11 cellular contexts compared by ENCODE assay signal in genomic region chr11:119337581-119338317, GRCh38. TPM values are rescaled to one million over a fixed set of nuclear protein-coding genes. Genes with fewer than 3 reads are reported as not detected.
DNase-seq lines count a peak whose midpoint lies in the region; ATAC-seq and TF ChIP-seq lines count a peak whose summit lies in the region.
"Had no signal": no experiment of that assay in that cellular context is flagged by ENCODE, and none has a peak within 500 bp of the region (broad histone marks: within the 10 kb centered on the region; RNA-seq: fewer than 3 reads in every experiment).

No MANE protein-coding gene starts in this region.

- H3K27me3 Mint-ChIP-seq in activated CD8-positive, alpha-beta T cell treated with anti-CD3 and anti-CD28 coated beads for 36 hours: peaks cover 24% of the 10 kb centered on the region

- peaks cover 8% of the 10 kb centered on the region for H3K36me3 ChIP-seq in muscle layer of colon (ENCODE audit: insufficient read depth, low read length)

- H3K27ac Mint-ChIP-seq in activated CD8-positive, alpha-beta T cell treated with anti-CD3 and anti-CD28 coated beads for 36 hours: no peak overlapping the region
- H3K27ac Mint-ChIP-seq: activated naive CD8-positive, alpha-beta T cell treated with anti-CD3 and anti-CD28 coated beads for 36 hours had no signal

- H3K36me3 Mint-ChIP-seq in activated CD8-positive, alpha-beta T cell treated with anti-CD3 and anti-CD28 coated beads for 36 hours (ENCODE audit: low read depth): peaks cover 24% of the 10 kb centered on the region

- H3K9ac ChIP-seq in muscle layer of colon (ENCODE audit: low read length): no peak overlapping the region

- H3K9me3 ChIP-seq in muscle layer of colon (ENCODE audit: low read length): no peaks in the 10 kb centered on the region

- no peak for ATAC-seq in activated CD8-positive, alpha-beta T cell treated with anti-CD3 and anti-CD28 coated beads for 36 hours

- peaks cover 51% of the 10 kb centered on the region for H3K4me1 Mint-ChIP-seq in activated CD8-positive, alpha-beta T cell treated with anti-CD3 and anti-CD28 coated beads for 36 hours (ENCODE audit: low read depth)

- no peaks in the 10 kb centered on the region for H3K9me3 Mint-ChIP-seq in activated CD8-positive, alpha-beta T cell treated with anti-CD3 and anti-CD28 coated beads for 36 hours
- H3K9me3 Mint-ChIP-seq: activated naive CD8-positive, alpha-beta T cell treated with anti-CD3 and anti-CD28 coated beads for 36 hours; naive thymus-derived CD8-positive, alpha-beta T cell had no signal

- POLR2A ChIA-PET in activated CD8-positive, alpha-beta T cell treated with anti-CD3 and anti-CD28 coated beads for 36 hours (lab: Charles Lee): interaction anchor here (0.6 to 2.1 kb wide), 9 partner anchors 11 to 270 kb away, joined by 3 to 9 read pairs (median 3); partner anchors contain the start of genes NLRX1 and VPS11

- DNase-seq in AG10803 (ENCODE audit: low read depth) (peak; percentile 47), LHCN-M2 (ENCODE audit: low read depth) (peak; percentile 62), activated T-cell treated with anti-CD3 and anti-CD28 coated beads for 4 hours (no peak), NCI-H510A (lab: John Stamatoyannopoulos, UW) (no peak)
- DNase-seq in activated CD8-positive, alpha-beta memory T cell treated with anti-CD3 and anti-CD28 coated beads, Interleukin-2, amount 50 U/mL, for 48 hours: no peak
- no peak for DNase-seq in activated CD8-positive, alpha-beta T cell treated with anti-CD3 and anti-CD28 coated beads for 36 hours
- DNase-seq: SIG-M5 had no signal

- CTCF ChIA-PET in activated CD8-positive, alpha-beta T cell treated with anti-CD3 and anti-CD28 coated beads for 36 hours (lab: Charles Lee): interaction anchor here (0.7 to 10.9 kb wide), 33 partner anchors 10 to 368 kb away, joined by 3 to 201 read pairs (median 5); partner anchors contain the start of genes CBL, MCAM, MFRP and USP2

- H3K4me1 ChIP-seq in muscle layer of colon (ENCODE audit: insufficient read depth, low read length): peaks cover 41% of the 10 kb centered on the region

- no peak for TF ChIP-seq CTCF in AG10803 (conservative IDR thresholded peaks at IDR 0.05; ENCODE audit: low read length)
- TF ChIP-seq CTCF in activated CD8-positive, alpha-beta T cell treated with anti-CD3 and anti-CD28 coated beads for 36 hours (IDR thresholded peaks at IDR 0.05): no peak

- no peak overlapping the region for H3K4me3 Mint-ChIP-seq in activated CD8-positive, alpha-beta T cell treated with anti-CD3 and anti-CD28 coated beads for 36 hours
- H3K4me3 Mint-ChIP-seq: activated naive CD8-positive, alpha-beta T cell treated with anti-CD3 and anti-CD28 coated beads for 36 hours had no signal

- peak overlapping the region; percentile 31 for H3K4me3 ChIP-seq in AG10803 (ENCODE audit: low read length)
- peak overlapping the region in 1 of 2 donors; percentile 6 for H3K4me3 ChIP-seq in muscle layer of colon (ENCODE audit: low read depth in 1 of 2, low read length in 2 of 2)

- intact Hi-C loops in activated CD8-positive, alpha-beta T cell treated with anti-CD3 and anti-CD28 coated beads for 36 hours (cut with micrococcal nuclease): no loop called here

- peak overlapping the region; percentile 10 for H3K27ac ChIP-seq in cingulate gyrus (ENCODE audit: low read depth, low read length)
- peak overlapping the region; percentile 16 for H3K27ac ChIP-seq in muscle layer of colon (ENCODE audit: low read depth, low read length)

- peaks cover 0 to 11% of the 10 kb centered on the region in 2 donors for H3K27me3 ChIP-seq in muscle layer of colon (ENCODE audit: control insufficient read depth in 1 of 2, insufficient read depth in 2 of 2, low read length in 2 of 2)

RNA-seq across cellular contexts. Expression of gene C1QTNF5, which starts 2.9 kb away (rescaled TPM):
- total RNA-seq in LHCN-M2 (2014; rRNA removed): 9.1 and 9.9 TPM in 2 replicates
- polyA plus RNA-seq in LHCN-M2 (2012): 25.0 TPM
- total RNA-seq in activated CD8-positive, alpha-beta T cell treated with anti-CD3 and anti-CD28 coated beads for 36 hours: not detected
- total RNA-seq: activated naive CD8-positive, alpha-beta T cell treated with anti-CD3 and anti-CD28 coated beads for 36 hours; naive thymus-derived CD8-positive, alpha-beta T cell had no signal
- polyA plus RNA-seq: naive thymus-derived CD8-positive, alpha-beta T cell had no signal

RNA-seq across cellular contexts. Expression of gene RNF26, which starts 3.4 kb away (rescaled TPM):
- 7.3 and 9.3 TPM in 2 replicates for total RNA-seq in LHCN-M2 (2014; rRNA removed)
- polyA plus RNA-seq in LHCN-M2 (2012): 28.8 TPM
- total RNA-seq in activated CD8-positive, alpha-beta T cell treated with anti-CD3 and anti-CD28 coated beads for 36 hours: 10 to 100 TPM; 30.2 to 31.9 TPM

RNA-seq across cellular contexts. Expression of gene MFRP, which starts 8.8 kb away (rescaled TPM):
- total RNA-seq in LHCN-M2 (2014; rRNA removed): not detected in 2 replicates
- 0.02 TPM for polyA plus RNA-seq in LHCN-M2 (2012)
- total RNA-seq in activated CD8-positive, alpha-beta T cell treated with anti-CD3 and anti-CD28 coated beads for 36 hours: not detected
- total RNA-seq: activated naive CD8-positive, alpha-beta T cell treated with anti-CD3 and anti-CD28 coated beads for 36 hours; naive thymus-derived CD8-positive, alpha-beta T cell had no signal
- polyA plus RNA-seq: naive thymus-derived CD8-positive, alpha-beta T cell had no signal

RNA-seq across cellular contexts. Expression of gene MCAM, which starts 20.8 kb away (rescaled TPM):
- total RNA-seq in LHCN-M2 (2014; rRNA removed): 11.0 and 29.5 TPM in 2 replicates
- 11.0 TPM for polyA plus RNA-seq in LHCN-M2 (2012)
- total RNA-seq in activated CD8-positive, alpha-beta T cell treated with anti-CD3 and anti-CD28 coated beads for 36 hours: 1 to 10 TPM; 8.0 to 8.3 TPM

RNA-seq across cellular contexts. Expression of gene USP2, which starts 43.7 kb away (rescaled TPM):
- total RNA-seq in LHCN-M2 (2014; rRNA removed): 1.7 and 4.0 TPM in 2 replicates
- polyA plus RNA-seq in LHCN-M2 (2012): 4.8 TPM
- under 1 TPM; 0.61 to 0.96 TPM for total RNA-seq in activated CD8-positive, alpha-beta T cell treated with anti-CD3 and anti-CD28 coated beads for 36 hours

Comparison
In these comparisons a context has a peak if more than half of its experiments do, and no peak if none do; other contexts are left out.
1. DNase-seq: peak in AG10803 (single experiment) and LHCN-M2 (single experiment); none in activated T-cell treated with anti-CD3 and anti-CD28 coated beads for 4 hours (single experiment), activated CD8-positive, alpha-beta memory T cell treated with anti-CD3 and anti-CD28 coated beads, Interleukin-2, amount 50 U/mL, for 48 hours (single experiment), NCI-H510A (single experiment) and activated CD8-positive, alpha-beta T cell treated with anti-CD3 and anti-CD28 coated beads for 36 hours (single experiment).
2. RNA of gene C1QTNF5, which starts 2.9 kb away (total RNA-seq): 9.1 to 9.9 TPM in LHCN-M2; not detected in activated CD8-positive, alpha-beta T cell treated with anti-CD3 and anti-CD28 coated beads for 36 hours; every median in the first group is over 10 times any median in the second.